16 cellular contexts compared by ENCODE assay signal in genomic region chr11:71423181-71423790, GRCh38.
"Had no signal": no experiment of that assay in that cellular context is flagged by ENCODE, and none has a peak within 500 bp of the region (broad histone marks: within the 10 kb centered on the region; RNA-seq: fewer than 3 reads in every experiment).

No MANE protein-coding gene starts in this region.

- H3K9me3 ChIP-seq: prostate gland, stomach, testis, upper lobe of left lung had no signal

- H3K36me3 ChIP-seq: prostate gland, stomach, upper lobe of left lung had no signal

- H3K27me3 ChIP-seq: foreskin keratinocyte, stomach, testis, upper lobe of left lung had no signal

- H3K27ac Mint-ChIP-seq: activated naive CD8-positive, alpha-beta T cell treated with anti-CD3 and anti-CD28 coated beads, Interleukin-2, amount 10 ng/mL, durations not matched to agents 7 days and 5 days; WTC11 had no signal

- H3K27ac ChIP-seq: foreskin keratinocyte, prostate gland, stomach, testis, upper lobe of left lung had no signal

- H3K4me1 ChIP-seq: prostate gland, upper lobe of left lung had no signal

- H3K36me3 Mint-ChIP-seq: activated naive CD8-positive, alpha-beta T cell treated with anti-CD3 and anti-CD28 coated beads, Interleukin-2, amount 10 ng/mL, durations not matched to agents 7 days and 5 days; WTC11 had no signal

- H3K4me3 ChIP-seq: prostate gland, stomach, testis, upper lobe of left lung had no signal

- H3K4me3 Mint-ChIP-seq: activated naive CD8-positive, alpha-beta T cell treated with anti-CD3 and anti-CD28 coated beads, Interleukin-2, amount 10 ng/mL, durations not matched to agents 7 days and 5 days; effector memory CD8-positive, alpha-beta T cell; nephron progenitor cell; WTC11 had no signal

- DNase-seq: activated CD4-positive, alpha-beta T cell treated with anti-CD3 and anti-CD28 coated beads for 48 hours; activated CD8-positive, alpha-beta memory T cell treated with anti-CD3 and anti-CD28 coated beads for 24 hours; activated naive CD4-positive, alpha-beta T cell; activated naive CD8-positive, alpha-beta T cell treated with anti-CD3 and anti-CD28 coated beads, Interleukin-2, amount 10 ng/mL, durations not matched to agents 7 days and 5 days; dermis blood vessel endothelial cell; effector memory CD8-positive, alpha-beta T cell; foreskin keratinocyte; glutamatergic neuron; kidney; nephron progenitor cell; stomach; testis had no signal

- H3K4me1 Mint-ChIP-seq: activated naive CD8-positive, alpha-beta T cell treated with anti-CD3 and anti-CD28 coated beads, Interleukin-2, amount 10 ng/mL, durations not matched to agents 7 days and 5 days; nephron progenitor cell; WTC11 had no signal

- ATAC-seq: effector memory CD8-positive, alpha-beta T cell; foreskin keratinocyte; sciatic nerve; WTC11 had no signal

- H3K9me3 Mint-ChIP-seq: activated naive CD8-positive, alpha-beta T cell treated with anti-CD3 and anti-CD28 coated beads, Interleukin-2, amount 10 ng/mL, durations not matched to agents 7 days and 5 days; effector memory CD8-positive, alpha-beta T cell had no signal
